In the genomic region with DNA sequence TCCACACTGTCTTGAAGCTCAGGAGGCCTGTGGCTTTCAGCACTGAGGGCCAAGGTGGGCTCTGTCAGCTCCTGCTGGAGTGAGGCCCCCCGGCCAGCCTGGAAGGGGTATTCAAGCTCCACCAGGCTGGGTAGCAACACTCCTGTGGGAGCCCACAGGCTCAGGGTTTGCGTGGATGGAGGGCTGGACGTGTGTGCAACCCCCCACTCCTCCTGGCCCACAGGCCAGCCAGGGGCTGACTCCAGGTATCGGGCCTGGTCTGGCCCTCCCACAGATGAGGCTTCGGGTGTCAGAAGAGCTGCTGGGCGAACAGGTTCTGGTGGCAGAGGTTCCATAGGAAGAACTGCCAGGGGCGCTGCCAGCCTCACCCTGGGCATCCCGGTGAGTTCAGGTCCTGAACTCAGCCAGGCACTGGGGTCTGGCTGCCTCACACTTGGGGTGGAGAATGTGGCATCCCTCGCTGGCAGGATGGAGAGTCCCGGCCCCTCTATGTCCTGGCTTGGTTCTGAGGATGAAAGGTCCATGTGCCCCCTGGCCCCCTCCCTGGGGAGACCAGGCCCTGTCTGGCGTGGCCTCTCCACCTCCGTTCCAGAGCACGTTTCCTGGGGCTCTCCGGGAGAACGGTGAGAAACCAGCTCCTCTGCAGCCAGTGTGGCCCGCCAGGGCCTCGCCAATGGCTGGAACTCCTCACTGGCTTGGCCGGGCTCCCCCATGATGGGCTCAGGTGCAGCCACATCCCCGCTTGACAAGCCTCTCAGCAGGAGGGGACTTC, we compare ENCODE assay signal across 29 cellular contexts.
"Had no signal": no experiment of that assay in that cellular context is flagged by ENCODE, and none has a peak within 500 bp of the region (broad histone marks: within the 10 kb centered on the region; RNA-seq: fewer than 3 reads in every experiment).

No MANE protein-coding gene starts in this region.

- H3K4me3 ChIP-seq: dorsolateral prefrontal cortex, esophagus muscularis mucosa, heart right ventricle, lung, smooth muscle cell, stomach, thyroid gland, vagina had no signal

- H3K9me3 Mint-ChIP-seq: immature natural killer cell, memory B cell, natural killer cell had no signal

- H3K9me3 ChIP-seq: esophagus muscularis mucosa, neutrophil, stomach, thyroid gland, vagina had no signal

- H3K36me3 ChIP-seq: esophagus muscularis mucosa, heart right ventricle, neutrophil, stomach, thyroid gland, vagina had no signal

- H3K4me3 Mint-ChIP-seq: immature natural killer cell, memory B cell, natural killer cell had no signal

- H3K27ac Mint-ChIP-seq: immature natural killer cell, memory B cell, natural killer cell, progenitor cell of endocrine pancreas had no signal

- DNase-seq: dorsolateral prefrontal cortex; effector CD4-positive, alpha-beta T cell; foreskin keratinocyte; glutamatergic neuron; heart right ventricle; hypothalamus; immature natural killer cell; islet precursor cell; natural killer cell; stimulated activated CD4-positive, alpha-beta T cell treated with anti-CD3 and anti-CD28 coated beads, Interleukin-12 subunit alpha, Interleukin-12 subunit beta, amount 100 ng/mL, for 4 hours; stimulated activated CD4-positive, alpha-beta T cell treated with anti-CD3 and anti-CD28 coated beads, Interleukin-1b, Interleukin-23, amount 100 ng/mL, for 48 hours; stimulated activated CD4-positive, alpha-beta T cell treated with anti-CD3 and anti-CD28 coated beads, Interleukin-4, amount 100 ng/mL, for 1 hour; stimulated activated CD8-positive, alpha-beta memory T cell treated with anti-CD3 and anti-CD28 coated beads, Interleukin-4, amount 100 ng/mL, for 48 hours; stimulated activated naive CD4-positive, alpha-beta T cell treated with Interleukin-2 at 50 U/mL for 16 hours; stomach; thyroid gland; trophoblast cell had no signal

- ATAC-seq: foreskin keratinocyte, heart right ventricle, left lobe of liver, natural killer cell, sciatic nerve had no signal

- H3K36me3 Mint-ChIP-seq: immature natural killer cell, memory B cell, natural killer cell had no signal

- H3K27me3 ChIP-seq: dorsolateral prefrontal cortex, thyroid gland, vagina had no signal

- H3K4me2 ChIP-seq: smooth muscle cell had no signal

- H3K79me2 ChIP-seq: parathyroid adenoma had no signal

- H3K9ac ChIP-seq: parathyroid adenoma had no signal

- H2AFZ ChIP-seq: parathyroid adenoma had no signal

- FAIRE-seq: colon had no signal

- H3K4me1 ChIP-seq: foreskin keratinocyte had no signal

- H3K27ac ChIP-seq: dorsolateral prefrontal cortex, epithelial cell of prostate, esophagus muscularis mucosa, foreskin keratinocyte, heart right ventricle, neutrophil, parathyroid adenoma, stomach, thyroid gland, vagina had no signal
